In genomic region chr12:57182918-57183575, GRCh38 we compare ENCODE assay signal across 9 cellular contexts. TPM values are rescaled to one million over a fixed set of nuclear protein-coding genes. Genes with fewer than 3 reads are reported as not detected.
DNase-seq lines count a peak whose midpoint lies in the region; ATAC-seq, FAIRE-seq and TF ChIP-seq lines count a peak whose summit lies in the region.
"Had no signal": no experiment of that assay in that cellular context is flagged by ENCODE, and none has a peak within 500 bp of the region (broad histone marks: within the 10 kb centered on the region; RNA-seq: fewer than 3 reads in every experiment).

No MANE protein-coding gene starts in this region.

- 33 to 44% methylated on average over 13 of the region's 13 CpGs for WGBS in pancreas, 2 donors

- H2AFZ ChIP-seq in Karpas-422 (ENCODE audit: low read length), result no peak overlapping the region

- FAIRE-seq in pancreas (lab: Jason Lieb, UNC), result no peak
- FAIRE-seq: endometrium had no signal

- H3K79me2 ChIP-seq in Karpas-422 (ENCODE audit: low read length), result no peaks in the 10 kb centered on the region

- peak; percentile 77 for DNase-seq in Daoy (ENCODE audit: low read depth)
- DNase-seq in Karpas-422, result peak; percentile 91
- peak; percentile 73 for DNase-seq in RKO (ENCODE audit: low spot score)
- peak; percentile 69 to 73 for DNase-seq in activated T-helper 1 cell treated with anti-CD3 and anti-CD28 coated beads, Interleukin-2, amount 50 U/mL, for 16 hours (ENCODE audit: low read depth in 1 of 2, low spot score in 1 of 2)
- DNase-seq in foreskin keratinocyte, result peak; percentile 57 to 76
- DNase-seq in pancreas, result peak; percentile 68 to 91 (median 86)
- peak; percentile 85 for DNase-seq in ureter (ENCODE audit: low spot score)

- H4K20me1 ChIP-seq in Karpas-422 (ENCODE audit: insufficient read depth, low read depth, low read length), result no peaks in the 10 kb centered on the region

- TF ChIP-seq CTCF in foreskin keratinocyte (conservative IDR thresholded peaks at IDR 0.05) (peak; percentile 98), pancreas (IDR thresholded peaks at IDR 0.05) (peak; percentile 76 to 89 (median 80))

- H3K9me2 ChIP-seq in Karpas-422 (replicated peaks; ENCODE audit: insufficient read depth, low read length), result no peaks in the 10 kb centered on the region

- no peak overlapping the region for H3K9ac ChIP-seq in Karpas-422 (ENCODE audit: low read length)

- H3K9me3 ChIP-seq in Karpas-422 (ENCODE audit: low read length) (no peaks in the 10 kb centered on the region), pancreas (no peaks in the 10 kb centered on the region)

- no peak overlapping the region for H3K4me2 ChIP-seq in Karpas-422 (ENCODE audit: low read depth, low read length, poor library complexity, severe bottlenecking)

- H3K4me1 ChIP-seq in Karpas-422 (ENCODE audit: low read length) (peaks cover under 1% of the 10 kb centered on the region; the same call in 1 of the 2 replicates), foreskin keratinocyte (no peaks in the 10 kb centered on the region), pancreas (no peaks in the 10 kb centered on the region)

- H3K27ac ChIP-seq in Karpas-422 (ENCODE audit: low read length), result no peak overlapping the region
- no peak overlapping the region for H3K27ac ChIP-seq in foreskin keratinocyte
- H3K27ac ChIP-seq in pancreas, result no peak overlapping the region

- ATAC-seq in GM21737 (IDR thresholded peaks at IDR 0.05; ENCODE audit: unreplicated experiment), result peak; percentile 80
- peak; percentile 93 for ATAC-seq in foreskin keratinocyte
- ATAC-seq in pancreas, result peak; percentile 93 to 98 (median 97)

- H3K4me3 ChIP-seq in Karpas-422 (ENCODE audit: low read length) (no peak overlapping the region), pancreas (no peak overlapping the region)

- H3K36me3 ChIP-seq in Karpas-422 (ENCODE audit: insufficient read depth, low read length) (no peaks in the 10 kb centered on the region), pancreas (no peaks in the 10 kb centered on the region)

- intact Hi-C loops in pancreas (cut with DNase I), result loop anchor here in 1 of 3 donors (5.0 kb wide), 1 partner anchor 61 kb away; no protein-coding TSS in a partner anchor

- H3K27me3 ChIP-seq in Karpas-422 (ENCODE audit: low read length) (no peaks in the 10 kb centered on the region), foreskin keratinocyte (no peaks in the 10 kb centered on the region), pancreas (no peaks in the 10 kb centered on the region)

RNA-seq across cellular contexts. Expression of gene NXPH4, which starts 33.5 kb away (rescaled TPM):
- 0.33 and 1.7 TPM in 2 replicates for total RNA-seq in Daoy (2014; rRNA removed; shearing (Covaris generic))
- 2.9 and 4.2 TPM in 2 replicates for total RNA-seq in Karpas-422 (2014; rRNA removed; shearing (Covaris generic); ENCODE audit: low replicate concordance)
- total RNA-seq in foreskin keratinocyte (1.2 and 1.3 TPM in 2 replicates), pancreas (1 to 10 TPM in 4 of 6 donors, under 1 TPM in 2; 0.37 to 3.3 (median 1.2) TPM), ureter (not detected)
- polyA plus RNA-seq in foreskin keratinocyte (2.9 and 3.3 TPM in 2 replicates), pancreas (under 1 TPM; 0.28 to 0.38 TPM)

RNA-seq across cellular contexts. Expression of gene LRP1-AS, which starts 35.6 kb away (rescaled TPM):
- not detected in 2 replicates for total RNA-seq in Daoy (2014; rRNA removed; shearing (Covaris generic))
- total RNA-seq in Karpas-422 (2014; rRNA removed; shearing (Covaris generic); ENCODE audit: low replicate concordance), result not detected in 2 replicates
- total RNA-seq in foreskin keratinocyte, result not detected in 2 replicates
- polyA plus RNA-seq in foreskin keratinocyte, result not detected in 2 replicates
- total RNA-seq in pancreas, result not detected
- polyA plus RNA-seq in pancreas, result not detected
- not detected for total RNA-seq in ureter

RNA-seq across cellular contexts. Expression of gene SHMT2, which starts 46.5 kb away (rescaled TPM):
- total RNA-seq in Daoy (2014; rRNA removed; shearing (Covaris generic)), result 196 and 236 TPM in 2 replicates
- total RNA-seq in Karpas-422 (2014; rRNA removed; shearing (Covaris generic); ENCODE audit: low replicate concordance), result 399 and 449 TPM in 2 replicates
- 200 and 237 TPM in 2 replicates for total RNA-seq in foreskin keratinocyte
- 188 and 221 TPM in 2 replicates for polyA plus RNA-seq in foreskin keratinocyte
- total RNA-seq in pancreas, result 100 to 1,000 TPM in 1 of 6 donors, 10 to 100 TPM in 5; 44.8 to 183 (median 63.9) TPM
- polyA plus RNA-seq in pancreas, result 10 to 100 TPM; 20.0 to 29.8 TPM
- 97.4 TPM for total RNA-seq in ureter

RNA-seq across cellular contexts. Expression of gene LRP1, which starts 54.8 kb away (rescaled TPM):
- 2.8 and 3.9 TPM in 2 replicates for total RNA-seq in Daoy (2014; rRNA removed; shearing (Covaris generic))
- total RNA-seq in Karpas-422 (2014; rRNA removed; shearing (Covaris generic); ENCODE audit: low replicate concordance), result 0.56 and 3.1 TPM in 2 replicates
- total RNA-seq in foreskin keratinocyte, result 9.8 and 17.5 TPM in 2 replicates
- polyA plus RNA-seq in foreskin keratinocyte, result 5.1 and 8.5 TPM in 2 replicates
- 10 to 100 TPM; 19.2 to 89.4 (median 38.5) TPM for total RNA-seq in pancreas
- polyA plus RNA-seq in pancreas, result 10 to 100 TPM; 12.2 to 15.7 TPM
- 180 TPM for total RNA-seq in ureter
